ENCODE assay signal across 14 cellular contexts in genomic region chr21:37455504-37455911, GRCh38.
DNase-seq lines count a peak whose midpoint lies in the region; ATAC-seq and TF ChIP-seq lines count a peak whose summit lies in the region.
"Had no signal": no experiment of that assay in that cellular context is flagged by ENCODE, and none has a peak within 500 bp of the region (broad histone marks: within the 10 kb centered on the region; RNA-seq: fewer than 3 reads in every experiment).

No MANE protein-coding gene starts in this region.

- ATAC-seq in mucosa of descending colon: no peak
- ATAC-seq: PC-3 had no signal

- H3K79me2 ChIP-seq in smooth muscle cell (ENCODE audit: low read depth): peaks cover 89% of the 10 kb centered on the region

- H3F3A ChIP-seq in smooth muscle cell (ENCODE audit: low read depth): peaks cover 34% of the 10 kb centered on the region

- WGBS in smooth muscle cell (ENCODE audit: low lambda C conversion rate): 41% methylated on average over 7 of the region's 7 CpGs

- no peak overlapping the region for H3K4me3 Mint-ChIP-seq in activated naive CD4-positive, alpha-beta T cell treated with anti-CD3 and anti-CD28 coated beads for 36 hours
- no peak overlapping the region for H3K4me3 Mint-ChIP-seq in activated naive CD4-positive, alpha-beta T cell treated with anti-CD3 and anti-CD28 coated beads, Interleukin-2, amount 10 ng/mL, durations not matched to agents 7 days and 5 days
- peak overlapping the region; percentile 5 for H3K4me3 Mint-ChIP-seq in T-helper 2 cell treated with Interferon-gamma antibody and Interleukin-4, amounts not matched to agents 5 μg/mL and 100 μg/mL, for 36 hours

- H3K27me3 ChIP-seq in smooth muscle cell (ENCODE audit: low read depth): no peaks in the 10 kb centered on the region

- CTCF ChIA-PET in activated naive CD4-positive, alpha-beta T cell treated with anti-CD3 and anti-CD28 coated beads for 36 hours (lab: Charles Lee): interaction anchor here (1.0 kb wide), 1 partner anchor 76 kb away, joined by 3 read pairs; no protein-coding TSS in a partner anchor
- CTCF ChIA-PET in activated naive CD4-positive, alpha-beta T cell treated with anti-CD3 and anti-CD28 coated beads, Interleukin-2, amount 10 ng/mL, durations not matched to agents 7 days and 5 days (lab: Charles Lee): no interaction called here

- H3K4me2 ChIP-seq in smooth muscle cell: peak overlapping the region; percentile 62

- no peaks in the 10 kb centered on the region for H3K9me3 Mint-ChIP-seq in activated naive CD4-positive, alpha-beta T cell treated with anti-CD3 and anti-CD28 coated beads for 36 hours
- H3K9me3 Mint-ChIP-seq in activated naive CD4-positive, alpha-beta T cell treated with anti-CD3 and anti-CD28 coated beads, Interleukin-2, amount 10 ng/mL, durations not matched to agents 7 days and 5 days: no peaks in the 10 kb centered on the region
- no peaks in the 10 kb centered on the region for H3K9me3 Mint-ChIP-seq in T-helper 2 cell treated with Interferon-gamma antibody and Interleukin-4, amounts not matched to agents 5 μg/mL and 100 μg/mL, for 36 hours

- H3K36me3 ChIP-seq in smooth muscle cell (ENCODE audit: low read depth): no peaks in the 10 kb centered on the region
- H3K36me3 ChIP-seq in mucosa of descending colon (ENCODE audit: low read depth): no peaks in the 10 kb centered on the region
- H3K36me3 ChIP-seq: prostate gland had no signal

- no peak overlapping the region for H2AFZ ChIP-seq in smooth muscle cell (ENCODE audit: low read depth)

- H3K9me3 ChIP-seq in smooth muscle cell (replicated peaks; ENCODE audit: low read depth) (no peaks in the 10 kb centered on the region), mucosa of descending colon (no peaks in the 10 kb centered on the region)
- H3K9me3 ChIP-seq: prostate gland had no signal

- no peaks in the 10 kb centered on the region for H3K27me3 Mint-ChIP-seq in activated naive CD4-positive, alpha-beta T cell treated with anti-CD3 and anti-CD28 coated beads for 36 hours (ENCODE audit: low read depth)
- H3K27me3 Mint-ChIP-seq in activated naive CD4-positive, alpha-beta T cell treated with anti-CD3 and anti-CD28 coated beads, Interleukin-2, amount 10 ng/mL, durations not matched to agents 7 days and 5 days: no peaks in the 10 kb centered on the region
- no peaks in the 10 kb centered on the region for H3K27me3 Mint-ChIP-seq in T-helper 2 cell treated with Interferon-gamma antibody and Interleukin-4, amounts not matched to agents 5 μg/mL and 100 μg/mL, for 36 hours (ENCODE audit: low read depth)

- H3K9ac ChIP-seq in smooth muscle cell (ENCODE audit: low read depth): no peak overlapping the region

- H3K36me3 Mint-ChIP-seq in activated naive CD4-positive, alpha-beta T cell treated with anti-CD3 and anti-CD28 coated beads for 36 hours (ENCODE audit: low read depth): peaks cover 3% of the 10 kb centered on the region
- peaks cover 21% of the 10 kb centered on the region for H3K36me3 Mint-ChIP-seq in activated naive CD4-positive, alpha-beta T cell treated with anti-CD3 and anti-CD28 coated beads, Interleukin-2, amount 10 ng/mL, durations not matched to agents 7 days and 5 days
- peaks cover 18% of the 10 kb centered on the region for H3K36me3 Mint-ChIP-seq in T-helper 2 cell treated with Interferon-gamma antibody and Interleukin-4, amounts not matched to agents 5 μg/mL and 100 μg/mL, for 36 hours (ENCODE audit: low read depth)

- no peak for TF ChIP-seq CTCF in fibroblast of the aortic adventitia (IDR thresholded peaks at IDR 0.05; ENCODE audit: insufficient read depth, low read length)
- TF ChIP-seq CTCF in smooth muscle cell (IDR thresholded peaks at IDR 0.05; ENCODE audit: borderline replicate concordance, insufficient read depth, poor library complexity, severe bottlenecking): no peak
- TF ChIP-seq CTCF in mucosa of descending colon (IDR thresholded peaks at IDR 0.05): no peak

- H3K4me3 ChIP-seq in fibroblast of the aortic adventitia (ENCODE audit: low read depth, low read length) (no peak overlapping the region), smooth muscle cell (no peak overlapping the region), mucosa of descending colon (no peak overlapping the region)
- H3K4me3 ChIP-seq: prostate gland had no signal

- H3K4me1 ChIP-seq in smooth muscle cell (ENCODE audit: low read depth) (peaks cover 53% of the 10 kb centered on the region), mucosa of descending colon (ENCODE audit: low read depth) (peaks cover 7% of the 10 kb centered on the region)

- peaks cover 83% of the 10 kb centered on the region for H3K4me1 Mint-ChIP-seq in activated naive CD4-positive, alpha-beta T cell treated with anti-CD3 and anti-CD28 coated beads for 36 hours (ENCODE audit: low read depth)
- H3K4me1 Mint-ChIP-seq in activated naive CD4-positive, alpha-beta T cell treated with anti-CD3 and anti-CD28 coated beads, Interleukin-2, amount 10 ng/mL, durations not matched to agents 7 days and 5 days: peaks cover 62% of the 10 kb centered on the region
- peaks cover 46% of the 10 kb centered on the region for H3K4me1 Mint-ChIP-seq in T-helper 2 cell treated with Interferon-gamma antibody and Interleukin-4, amounts not matched to agents 5 μg/mL and 100 μg/mL, for 36 hours (ENCODE audit: low read depth)

- peak overlapping the region; percentile 38 for H3K27ac ChIP-seq in smooth muscle cell (ENCODE audit: low read depth)
- H3K27ac ChIP-seq: prostate gland, VCaP had no signal

- intact Hi-C loops in activated naive CD4-positive, alpha-beta T cell treated with anti-CD3 and anti-CD28 coated beads for 36 hours (cut with micrococcal nuclease): no loop called here
- intact Hi-C loops in mucosa of descending colon (cut with DNase I, micrococcal nuclease): no loop called here

- peak overlapping the region; percentile 37 for H3K27ac Mint-ChIP-seq in activated naive CD4-positive, alpha-beta T cell treated with anti-CD3 and anti-CD28 coated beads for 36 hours
- no peak overlapping the region for H3K27ac Mint-ChIP-seq in activated naive CD4-positive, alpha-beta T cell treated with anti-CD3 and anti-CD28 coated beads, Interleukin-2, amount 10 ng/mL, durations not matched to agents 7 days and 5 days
- H3K27ac Mint-ChIP-seq in T-helper 2 cell treated with Interferon-gamma antibody and Interleukin-4, amounts not matched to agents 5 μg/mL and 100 μg/mL, for 36 hours: no peak overlapping the region

- H4K20me1 ChIP-seq in smooth muscle cell (ENCODE audit: low read depth): peaks cover 100% of the 10 kb centered on the region

- DNase-seq in activated naive CD4-positive, alpha-beta T cell treated with anti-CD3 and anti-CD28 coated beads for 36 hours: peak; percentile 39
- DNase-seq in activated naive CD4-positive, alpha-beta T cell treated with anti-CD3 and anti-CD28 coated beads, Interleukin-2, amount 10 ng/mL, durations not matched to agents 7 days and 5 days: no peak
- DNase-seq in T-helper 2 cell treated with Interferon-gamma antibody and Interleukin-4, amounts not matched to agents 5 μg/mL and 100 μg/mL, for 36 hours (ENCODE audit: low spot score): no peak
- DNase-seq in fibroblast of the aortic adventitia (ENCODE audit: low read depth): peak; percentile 20
- DNase-seq in smooth muscle cell (lab: John Stamatoyannopoulos, UW; ENCODE audit: unreplicated experiment): no peak
- DNase-seq in germinal center (ENCODE audit: low spot score): no peak
- no peak for DNase-seq in NCI-H1930 (lab: John Stamatoyannopoulos, UW)
- no peak for DNase-seq in mucosa of descending colon
- DNase-seq: activated naive CD4-positive, alpha-beta T cell treated with anti-CD3 and anti-CD28 coated beads, Interleukin-2, amount 50 U/mL, for 16 hours; AML-193; NCI-H146; PC-3 had no signal

Comparison
In these comparisons a context has a peak if more than half of its experiments do, and no peak if none do; other contexts are left out.
1. DNase-seq: peak in activated naive CD4-positive, alpha-beta T cell treated with anti-CD3 and anti-CD28 coated beads for 36 hours (single experiment) and fibroblast of the aortic adventitia (single experiment); none in activated naive CD4-positive, alpha-beta T cell treated with anti-CD3 and anti-CD28 coated beads, Interleukin-2, amount 10 ng/mL, durations not matched to agents 7 days and 5 days (single experiment), T-helper 2 cell treated with Interferon-gamma antibody and Interleukin-4, amounts not matched to agents 5 μg/mL and 100 μg/mL, for 36 hours (single experiment), smooth muscle cell (single experiment), germinal center (single experiment), NCI-H1930 (0 of 2) and mucosa of descending colon (0 of 3).